In genomic region chr17:12571606-12572005, GRCh38 we compare ENCODE assay signal across 21 cellular contexts.
DNase-seq lines count a peak whose midpoint lies in the region; ATAC-seq and TF ChIP-seq lines count a peak whose summit lies in the region.
"Had no signal": no experiment of that assay in that cellular context is flagged by ENCODE, and none has a peak within 500 bp of the region (broad histone marks: within the 10 kb centered on the region; RNA-seq: fewer than 3 reads in every experiment).

No MANE protein-coding gene starts in this region.

- DNase-seq in EL (peak; percentile 19), M059J (ENCODE audit: low read depth) (peak; percentile 67), NCI-H1092 treated with DMSO at 0.1 percent for 48 hours (lab: John Stamatoyannopoulos, UW) (no peak)
- DNase-seq: 8988T; ACHN; BE2C; C1 segment of cervical spinal cord; CD4-positive, alpha-beta memory T cell; CD4-positive, CD25-positive, alpha-beta regulatory T cell; CD8-positive, alpha-beta memory T cell; COR-L47; DMS 273 treated with DMSO at 0.1 percent for 48 hours; DMS153; DMS53; DMS79; DND-41; GF-D8 had no signal

- H3K9me3 ChIP-seq in HEK293 (ENCODE audit: control insufficient read depth, insufficient read depth, low read depth, low read length), result no peaks in the 10 kb centered on the region
- H3K9me3 ChIP-seq: BE2C, BLaER1 had no signal

- CTCF ChIA-PET in HEK293 (lab: Yijun Ruan, JAX), result interaction anchor here (1.2 kb wide), 1 partner anchor 13 kb away, joined by 3 read pairs; no protein-coding TSS in a partner anchor

- TF ChIP-seq CTCF in HEK293 (tag by site-specific recombination; IDR thresholded peaks at IDR 0.05), result no peak

- ATAC-seq in GM18870 (IDR thresholded peaks at IDR 0.05; ENCODE audit: unreplicated experiment) (no peak), HG03442 (IDR thresholded peaks at IDR 0.05; ENCODE audit: unreplicated experiment) (no peak)

- no peak overlapping the region for H3K4me3 ChIP-seq in HEK293 (ENCODE audit: low read depth, low read length)
- H3K4me3 ChIP-seq: BLaER1 had no signal

- no peak overlapping the region for H3K27ac ChIP-seq in HEK293 (ENCODE audit: extremely low read depth, low read depth, low read length)
- H3K27ac ChIP-seq: BLaER1 had no signal

- H3K4me1 ChIP-seq in HEK293 (ENCODE audit: control insufficient read depth, insufficient read depth, low read length), result peaks cover 13% of the 10 kb centered on the region
- H3K4me1 ChIP-seq: BE2C, BLaER1 had no signal

- POLR2A ChIA-PET in HEK293 (lab: Yijun Ruan, JAX), result no interaction called here

- H3K36me3 ChIP-seq in HEK293 (ENCODE audit: control insufficient read depth in 2 of 2, insufficient read depth in 1 of 2, low read length in 2 of 2), result no peaks in the 10 kb centered on the region
- H3K36me3 ChIP-seq: BE2C, BLaER1 had no signal

TF ChIP-seq in HEK293, 187 proteins besides CTCF, POLR2A, EP300 and RAD21:
- TF ChIP-seq KLF10 (tag by site-specific recombination; IDR thresholded peaks at IDR 0.05) (no peak), ZNF146 (tag by site-specific recombination; IDR thresholded peaks at IDR 0.05) (peak; percentile 47; the same call in 1 of the 2 replicates)
